In the genomic region with DNA sequence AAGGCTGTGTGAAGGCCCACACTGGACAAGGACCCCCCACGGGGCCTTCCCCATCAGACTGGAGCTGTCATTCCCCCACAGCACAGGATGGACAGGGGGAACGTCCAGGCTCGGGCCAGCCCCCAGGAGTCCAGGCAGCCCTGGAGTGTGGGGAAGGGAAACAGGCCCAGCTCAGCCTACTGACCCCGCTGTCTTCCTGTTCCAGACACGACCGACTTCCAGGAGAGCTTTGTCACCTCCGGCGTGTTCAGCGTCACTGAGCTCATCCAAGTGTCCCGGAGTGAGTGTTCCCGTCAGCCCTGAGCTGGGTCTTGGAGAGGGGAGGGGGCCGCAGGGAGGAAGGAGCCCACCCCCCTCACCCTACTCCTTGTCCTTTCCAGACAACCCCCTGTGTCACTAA, we compare ENCODE assay signal across 20 cellular contexts. TPM values are rescaled to one million over a fixed set of nuclear protein-coding genes. Genes with fewer than 3 reads are reported as not detected.
DNase-seq lines count a peak whose midpoint lies in the region; ATAC-seq and TF ChIP-seq lines count a peak whose summit lies in the region.
"Had no signal": no experiment of that assay in that cellular context is flagged by ENCODE, and none has a peak within 500 bp of the region (broad histone marks: within the 10 kb centered on the region; RNA-seq: fewer than 3 reads in every experiment).

No MANE protein-coding gene starts in this region.

- TF ChIP-seq POLR2A in esophagus muscularis mucosa (IDR thresholded peaks at IDR 0.05; ENCODE audit: low read depth): no peak
- TF ChIP-seq POLR2A in prostate gland (IDR thresholded peaks at IDR 0.05): no peak
- no peak for TF ChIP-seq POLR2A in transverse colon (IDR thresholded peaks at IDR 0.05)

- 92% methylated on average over 9 of the region's 12 CpGs for WGBS in esophagus muscularis mucosa
- 86% methylated on average over 10 of the region's 12 CpGs for WGBS in prostate gland
- 84% methylated on average over 12 of the region's 12 CpGs; no CpG with 5 or more reads in 1 of the 2 donors for WGBS in transverse colon (ENCODE audit: low coverage in 1 of 2), 2 donors

- no peak for ATAC-seq in activated naive CD4-positive, alpha-beta T cell treated with anti-CD3 and anti-CD28 coated beads, Interleukin-2, amount 50 U/mL, for 72 hours
- no peak for ATAC-seq in HG03039 (IDR thresholded peaks at IDR 0.05; ENCODE audit: unreplicated experiment)
- ATAC-seq: activated CD8-positive, alpha-beta T cell treated with anti-CD3 and anti-CD28 coated beads for 36 hours; left lobe of liver; naive thymus-derived CD8-positive, alpha-beta T cell; T-cell had no signal

- H3K4me1 ChIP-seq in esophagus muscularis mucosa (peaks cover 52 to 86% (median 78%) of the 10 kb centered on the region in 4 donors), prostate gland (replicated peaks) (peaks cover 14% of the 10 kb centered on the region), transverse colon (peaks cover 24 to 44% (median 27%) of the 10 kb centered on the region in 4 donors)

- TF ChIP-seq CTCF in esophagus muscularis mucosa (IDR thresholded peaks at IDR 0.05): no peak
- TF ChIP-seq CTCF in prostate gland (IDR thresholded peaks at IDR 0.05): no peak
- no peak for TF ChIP-seq CTCF in transverse colon (IDR thresholded peaks at IDR 0.05)

- TF ChIP-seq EP300 in esophagus muscularis mucosa (IDR thresholded peaks at IDR 0.05): no peak
- TF ChIP-seq EP300 in transverse colon (IDR thresholded peaks at IDR 0.05; ENCODE audit: low read depth): no peak

- no peak overlapping the region for H3K4me3 ChIP-seq in esophagus muscularis mucosa
- no peak overlapping the region for H3K4me3 ChIP-seq in prostate gland
- no peak overlapping the region for H3K4me3 ChIP-seq in transverse colon

- H3K4me3 Mint-ChIP-seq in T-helper 2 cell treated with Interferon-gamma antibody and Interleukin-4, amounts not matched to agents 5 μg/mL and 100 μg/mL, for 36 hours: no peak overlapping the region

- DNase-seq in activated naive CD4-positive, alpha-beta T cell treated with anti-CD3 and anti-CD28 coated beads, Interleukin-2, amount 50 U/mL, for 72 hours (ENCODE audit: low spot score in 2 of 2): no peak
- DNase-seq in activated naive CD4-positive, alpha-beta T cell treated with Interleukin-2 at 50 U/mL for 16 hours: no peak
- DNase-seq in esophagus muscularis mucosa (ENCODE audit: extremely low spot score) (no peak), prostate gland (ENCODE audit: low spot score) (no peak), transverse colon (no peak), NCI-H2171 treated with DMSO at 0.1 percent for 48 hours (lab: John Stamatoyannopoulos, UW) (no peak)
- DNase-seq in T-helper 2 cell treated with Interferon-gamma antibody and Interleukin-4, amounts not matched to agents 5 μg/mL and 100 μg/mL, for 36 hours (ENCODE audit: low spot score): no peak
- DNase-seq: activated CD8-positive, alpha-beta T cell treated with anti-CD3 and anti-CD28 coated beads for 36 hours; Calu3; caudate nucleus; naive thymus-derived CD8-positive, alpha-beta T cell; NCI-H1694; NCI-H446; T-cell had no signal

- peaks cover 9% of the 10 kb centered on the region for H3K4me1 Mint-ChIP-seq in T-helper 2 cell treated with Interferon-gamma antibody and Interleukin-4, amounts not matched to agents 5 μg/mL and 100 μg/mL, for 36 hours (ENCODE audit: low read depth)

- H3K27ac ChIP-seq in esophagus muscularis mucosa (replicated peaks in 1 of 4) (peak overlapping the region; percentile 93 to 97 (median 96)), prostate gland (peak overlapping the region; percentile 85 to 90), transverse colon (peak overlapping the region; percentile 84 to 90 (median 88))
- H3K27ac ChIP-seq: VCaP had no signal

- H3K27ac Mint-ChIP-seq in activated naive CD4-positive, alpha-beta T cell treated with anti-CD3 and anti-CD28 coated beads, Interleukin-2, amount 50 U/mL, for 72 hours: peak overlapping the region; percentile 96 to 99
- H3K27ac Mint-ChIP-seq in T-helper 2 cell treated with Interferon-gamma antibody and Interleukin-4, amounts not matched to agents 5 μg/mL and 100 μg/mL, for 36 hours: no peak overlapping the region
- H3K27ac Mint-ChIP-seq: B cell had no signal

- intact Hi-C loops in esophagus muscularis mucosa (cut with DNase I): no loop called here
- intact Hi-C loops in prostate gland (cut with DNase I): loop anchor here (5.0 kb wide), 1 partner anchor 34 kb away; no protein-coding TSS in a partner anchor
- intact Hi-C loops in transverse colon (cut with DNase I; ENCODE audit: low total_unique reads): loop anchor here (5.0 kb wide), 1 partner anchor 96 kb away; no protein-coding TSS in a partner anchor

- H3K36me3 ChIP-seq in esophagus muscularis mucosa (peaks cover 26 to 63% (median 53%) of the 10 kb centered on the region in 4 donors), prostate gland (no peaks in the 10 kb centered on the region), transverse colon (no peaks in the 10 kb centered on the region)

- H3K9me3 Mint-ChIP-seq in activated naive CD4-positive, alpha-beta T cell treated with anti-CD3 and anti-CD28 coated beads, Interleukin-2, amount 50 U/mL, for 72 hours: peaks cover 0 to 8% of the 10 kb centered on the region in 2 donors
- peaks cover 10% of the 10 kb centered on the region for H3K9me3 Mint-ChIP-seq in T-helper 2 cell treated with Interferon-gamma antibody and Interleukin-4, amounts not matched to agents 5 μg/mL and 100 μg/mL, for 36 hours
- H3K9me3 Mint-ChIP-seq: naive thymus-derived CD8-positive, alpha-beta T cell; T-cell had no signal

- no peaks in the 10 kb centered on the region for H3K9me3 ChIP-seq in esophagus muscularis mucosa
- H3K9me3 ChIP-seq in prostate gland: no peaks in the 10 kb centered on the region
- no peaks in the 10 kb centered on the region for H3K9me3 ChIP-seq in transverse colon

- H3K27me3 Mint-ChIP-seq in T-helper 2 cell treated with Interferon-gamma antibody and Interleukin-4, amounts not matched to agents 5 μg/mL and 100 μg/mL, for 36 hours (ENCODE audit: low read depth): no peaks in the 10 kb centered on the region
- H3K27me3 Mint-ChIP-seq: activated CD8-positive, alpha-beta T cell treated with anti-CD3 and anti-CD28 coated beads for 36 hours; B cell; naive thymus-derived CD8-positive, alpha-beta T cell; T-cell had no signal

- in situ Hi-C loops in transverse colon (cut with MboI; ENCODE audit: low pct_ligation_motif_present in 1 of 4, low pct_unique_long_range_greater_than_20kb in 1 of 4, low sequenced_read_pairs in 3 of 4): loop anchor here in 3 of 4 donors (10.0 kb wide), 1 partner anchor 109 kb away; no protein-coding TSS in a partner anchor

- H3K27me3 ChIP-seq in esophagus muscularis mucosa (no peaks in the 10 kb centered on the region), prostate gland (replicated peaks; ENCODE audit: insufficient read depth) (no peaks in the 10 kb centered on the region), transverse colon (no peaks in the 10 kb centered on the region)

- peaks cover 16 to 22% of the 10 kb centered on the region in 2 donors for H3K36me3 Mint-ChIP-seq in activated naive CD4-positive, alpha-beta T cell treated with anti-CD3 and anti-CD28 coated beads, Interleukin-2, amount 50 U/mL, for 72 hours
- peaks cover 7% of the 10 kb centered on the region for H3K36me3 Mint-ChIP-seq in T-helper 2 cell treated with Interferon-gamma antibody and Interleukin-4, amounts not matched to agents 5 μg/mL and 100 μg/mL, for 36 hours (ENCODE audit: low read depth)

RNA-seq across cellular contexts. Expression of a gene that starts 47.0 kb away (rescaled TPM):
- under 1 TPM in 1 of 2 donors, not detected in 1; 0.72 TPM for total RNA-seq in activated naive CD4-positive, alpha-beta T cell treated with anti-CD3 and anti-CD28 coated beads, Interleukin-2, amount 50 U/mL, for 72 hours
- total RNA-seq in esophagus muscularis mucosa (not detected), prostate gland (1 to 10 TPM in 1 of 2 donors, under 1 TPM in 1; 0.32 to 1.6 TPM), transverse colon (100 to 1,000 TPM in 1 of 4 donors, 10 to 100 TPM in 3; 18.7 to 100 (median 85.5) TPM)
- total RNA-seq: B cell; naive thymus-derived CD8-positive, alpha-beta T cell; subcutaneous adipose tissue had no signal

RNA-seq across cellular contexts. Expression of a gene that starts 49.9 kb away (rescaled TPM):
- total RNA-seq in activated naive CD4-positive, alpha-beta T cell treated with anti-CD3 and anti-CD28 coated beads, Interleukin-2, amount 50 U/mL, for 72 hours: not detected
- total RNA-seq in esophagus muscularis mucosa: not detected
- 1 to 10 TPM in 1 of 2 donors, not detected in 1; 1.7 TPM for total RNA-seq in prostate gland
- 10 to 100 TPM in 1 of 4 donors, 1 to 10 TPM in 1, not detected in 2; 4.1 to 15.3 TPM for total RNA-seq in transverse colon
- total RNA-seq: activated CD8-positive, alpha-beta T cell treated with anti-CD3 and anti-CD28 coated beads for 36 hours; B cell; Calu3; G401; left lobe of liver; naive thymus-derived CD8-positive, alpha-beta T cell; subcutaneous adipose tissue; T-cell had no signal

Comparison
In these comparisons a context has a peak if more than half of its experiments do, and no peak if none do; other contexts are left out.
1. RNA of a gene that starts 47.0 kb away (total RNA-seq): 18.7 to 100 TPM in transverse colon; 0.32 to 1.6 TPM in prostate gland, 0.72 TPM in activated naive CD4-positive, alpha-beta T cell treated with anti-CD3 and anti-CD28 coated beads, Interleukin-2, amount 50 U/mL, for 72 hours and not detected in esophagus muscularis mucosa; every median in the first group is over 4 times any median in the second.
2. Peak in every context shown above with its lines, with median percentiles within 50 percentile points of each other: H3K27ac ChIP-seq.